ENCODE assay signal across 8 cellular contexts in genomic region chrX:44872817-44873414, GRCh38. TPM values are rescaled to one million over a fixed set of nuclear protein-coding genes. Genes with fewer than 3 reads are reported as not detected.
DNase-seq lines count a peak whose midpoint lies in the region; ATAC-seq lines count a peak whose summit lies in the region.

KDM6A (plus strand) TSS chrX:44873188; CDS start chrX:44873552, 364 bp downstream.

- peak within 1 kb of the TSS; percentile 97 for H3K4me3 ChIP-seq in Karpas-422 (ENCODE audit: low read length)

- ATAC-seq in GM21825 (IDR thresholded peaks at IDR 0.05; ENCODE audit: unreplicated experiment) (peak; percentile 89), naive B cell (ENCODE audit: low read depth in 2 of 2) (peak; percentile 83 to 85)
- ATAC-seq in stimulated activated memory B cell treated with anti-CD40 and anti-IgM and Interleukin-4, amounts not matched to agents 10 μg/mL and 1 μg/mL and 100 μg/mL, for 72 hours: peak; percentile 97

- H3K27me3 ChIP-seq in Karpas-422 (ENCODE audit: low read length): no peaks in the 10 kb centered on the region

- H3K27ac Mint-ChIP-seq in naive B cell: peak within 1 kb of the TSS; percentile 98 to 99 (median 98)
- peak within 1 kb of the TSS; percentile 78 for H3K27ac Mint-ChIP-seq in stimulated activated memory B cell treated with anti-CD40 and anti-IgM and Interleukin-4, amounts not matched to agents 10 μg/mL and 1 μg/mL and 100 μg/mL, for 72 hours

- H3K36me3 Mint-ChIP-seq in naive B cell: no peaks in the 10 kb centered on the region
- H3K36me3 Mint-ChIP-seq in stimulated activated memory B cell treated with anti-CD40 and anti-IgM and Interleukin-4, amounts not matched to agents 10 μg/mL and 1 μg/mL and 100 μg/mL, for 72 hours: no peaks in the 10 kb centered on the region

- H2AFZ ChIP-seq in Karpas-422 (ENCODE audit: low read length): peak within 1 kb of the TSS; percentile 59

- H4K20me1 ChIP-seq in Karpas-422 (ENCODE audit: insufficient read depth, low read depth, low read length): no peaks in the 10 kb centered on the region

- peaks cover 28% of the 10 kb centered on the region for H3K4me1 ChIP-seq in Karpas-422 (ENCODE audit: low read length)

- H3K79me2 ChIP-seq in Karpas-422 (ENCODE audit: low read length): peaks cover 62% of the 10 kb centered on the region

- no peaks in the 10 kb centered on the region for H3K9me3 Mint-ChIP-seq in naive B cell
- H3K9me3 Mint-ChIP-seq in stimulated activated memory B cell treated with anti-CD40 and anti-IgM and Interleukin-4, amounts not matched to agents 10 μg/mL and 1 μg/mL and 100 μg/mL, for 72 hours: no peaks in the 10 kb centered on the region

- H3K9me3 ChIP-seq in Karpas-422 (ENCODE audit: low read length): no peaks in the 10 kb centered on the region

- peaks cover 0 to 50% (median 13%) of the 10 kb centered on the region in 3 donors for H3K4me1 Mint-ChIP-seq in naive B cell
- H3K4me1 Mint-ChIP-seq in stimulated activated memory B cell treated with anti-CD40 and anti-IgM and Interleukin-4, amounts not matched to agents 10 μg/mL and 1 μg/mL and 100 μg/mL, for 72 hours: peaks cover 6% of the 10 kb centered on the region

- peak within 1 kb of the TSS; percentile 69 for H3K27ac ChIP-seq in Karpas-422 (ENCODE audit: low read length)

- peak within 1 kb of the TSS; percentile 88 to 99 (median 96) for H3K4me3 Mint-ChIP-seq in naive B cell
- peak within 1 kb of the TSS; percentile 88 for H3K4me3 Mint-ChIP-seq in stimulated activated memory B cell treated with anti-CD40 and anti-IgM and Interleukin-4, amounts not matched to agents 10 μg/mL and 1 μg/mL and 100 μg/mL, for 72 hours

- peak within 1 kb of the TSS; percentile 95 for H3K4me2 ChIP-seq in Karpas-422 (ENCODE audit: low read depth, low read length, poor library complexity, severe bottlenecking)

- peak; percentile 69 for DNase-seq in DMS79 treated with DMSO at 0.1 percent for 48 hours (lab: John Stamatoyannopoulos, UW)
- peak; percentile 99 for DNase-seq in Karpas-422
- peak; percentile 97 for DNase-seq in RKO (ENCODE audit: low spot score)
- peak; percentile 88 to 99 for DNase-seq in activated T-helper 1 cell treated with anti-CD3 and anti-CD28 coated beads, Interleukin-2, amount 50 U/mL, for 16 hours (ENCODE audit: low read depth in 1 of 2, low spot score in 1 of 2)
- DNase-seq in fibroblast of gingiva (ENCODE audit: low read depth): peak; percentile 96
- DNase-seq in naive B cell: peak; percentile 99

- no peaks in the 10 kb centered on the region for H3K9me2 ChIP-seq in Karpas-422 (replicated peaks; ENCODE audit: insufficient read depth, low read length)

- peaks cover 15% of the 10 kb centered on the region for H3K36me3 ChIP-seq in Karpas-422 (ENCODE audit: insufficient read depth, low read length)

- no peaks in the 10 kb centered on the region for H3K27me3 Mint-ChIP-seq in naive B cell
- no peaks in the 10 kb centered on the region for H3K27me3 Mint-ChIP-seq in stimulated activated memory B cell treated with anti-CD40 and anti-IgM and Interleukin-4, amounts not matched to agents 10 μg/mL and 1 μg/mL and 100 μg/mL, for 72 hours

- H3K9ac ChIP-seq in Karpas-422 (ENCODE audit: low read length): peak within 1 kb of the TSS; percentile 87

RNA-seq across cellular contexts. Expression of gene KDM6A, which starts in this region (rescaled TPM):
- total RNA-seq in Karpas-422 (2014; rRNA removed; shearing (Covaris generic); ENCODE audit: low replicate concordance): 28.3 and 48.2 TPM in 2 replicates
- polyA plus RNA-seq in naive B cell (ENCODE audit: low read depth in 6 of 6): 10 to 100 TPM in 5 of 6 donors, 1 to 10 TPM in 1; 7.5 to 22.4 (median 18.5) TPM

Comparison
In these comparisons a context has a peak if more than half of its experiments do, and no peak if none do; other contexts are left out.
1. Peak in every context shown above with its lines: DNase-seq, ATAC-seq, H3K4me3 ChIP-seq and H3K27ac ChIP-seq.